ENCODE assay signal across 35 cellular contexts in the genomic region with DNA sequence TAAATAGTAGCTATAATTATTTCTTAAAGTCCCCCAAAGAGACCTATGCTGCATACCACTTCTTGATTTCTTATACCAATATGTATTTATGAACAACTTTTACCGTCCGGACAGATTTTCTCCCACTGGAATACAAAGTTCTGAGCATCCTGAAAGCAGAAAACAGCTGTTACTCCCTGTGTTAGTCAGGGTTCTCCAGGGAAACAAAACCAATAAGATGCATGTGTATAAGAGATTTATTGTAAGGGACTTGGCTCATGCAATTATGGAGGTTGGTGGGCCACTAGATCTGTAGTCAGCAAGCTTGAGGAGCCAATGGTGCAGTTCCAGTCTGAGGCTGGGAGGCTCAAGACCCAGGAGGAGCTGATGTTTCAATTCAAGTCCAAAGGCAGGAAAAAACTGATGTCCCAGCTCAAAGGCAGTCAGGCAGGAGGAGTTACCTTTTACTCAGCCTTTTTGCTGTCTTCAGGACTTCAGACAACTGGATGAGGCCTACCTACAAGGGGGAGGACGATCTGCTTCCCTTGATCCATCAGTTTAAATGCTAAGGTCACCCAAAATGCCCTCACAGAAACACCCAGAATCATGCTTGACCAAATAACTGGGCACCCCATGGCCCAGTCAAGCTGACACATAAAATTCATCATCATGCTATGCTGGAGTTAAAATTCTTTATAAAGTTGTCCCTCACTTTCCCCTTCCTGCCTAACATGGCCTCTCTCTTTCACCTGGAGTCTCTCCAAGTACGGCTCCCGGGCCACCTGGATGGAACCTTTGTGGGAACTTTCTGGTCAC.
"Had no signal": no experiment of that assay in that cellular context is flagged by ENCODE, and none has a peak within 500 bp of the region (broad histone marks: within the 10 kb centered on the region; RNA-seq: fewer than 3 reads in every experiment).

No MANE protein-coding gene starts in this region.

- ATAC-seq: activated CD4-positive, CD25-positive, alpha-beta regulatory T cell treated with anti-CD3 and anti-CD28 coated beads, Interleukin-2, amount 50 U/mL, for 24 hours; activated CD8-positive, alpha-beta memory T cell treated with anti-CD3 and anti-CD28 coated beads, Interleukin-2, amount 10 ng/mL, durations not matched to agents 7 days and 5 days; activated CD8-positive, alpha-beta T cell treated with anti-CD3 and anti-CD28 coated beads, Interleukin-2, amount 10 ng/mL, durations not matched to agents 7 days and 5 days; activated naive CD4-positive, alpha-beta T cell treated with anti-CD3 and anti-CD28 coated beads, Interleukin-2, amount 50 U/mL, for 72 hours; esophagus mucosa; gastroesophageal sphincter; T-helper 17 cell had no signal

- H3K36me3 Mint-ChIP-seq: activated CD4-positive, alpha-beta memory T cell treated with anti-CD3 and anti-CD28 coated beads for 36 hours; activated CD8-positive, alpha-beta memory T cell treated with anti-CD3 and anti-CD28 coated beads, Interleukin-2, amount 10 ng/mL, durations not matched to agents 7 days and 5 days; activated naive CD4-positive, alpha-beta T cell treated with anti-CD3 and anti-CD28 coated beads, Interleukin-2, amount 10 ng/mL, durations not matched to agents 7 days and 5 days; activated naive CD4-positive, alpha-beta T cell treated with anti-CD3 and anti-CD28 coated beads, Interleukin-2, amount 50 U/mL, for 72 hours; activated naive CD8-positive, alpha-beta T cell treated with anti-CD3 and anti-CD28 coated beads, Interleukin-2, amount 10 ng/mL, durations not matched to agents 7 days and 5 days; brain had no signal

- H3K9me3 Mint-ChIP-seq: activated B cell treated with CpG ODN at 0.5 μM for 24 hours; activated CD4-positive, alpha-beta memory T cell treated with anti-CD3 and anti-CD28 coated beads for 36 hours; activated naive CD4-positive, alpha-beta T cell treated with anti-CD3 and anti-CD28 coated beads, Interleukin-2, amount 10 ng/mL, durations not matched to agents 7 days and 5 days; activated naive CD4-positive, alpha-beta T cell treated with anti-CD3 and anti-CD28 coated beads, Interleukin-2, amount 50 U/mL, for 72 hours; activated naive CD8-positive, alpha-beta T cell treated with anti-CD3 and anti-CD28 coated beads, Interleukin-2, amount 10 ng/mL, durations not matched to agents 7 days and 5 days; activated T-helper 1 cell treated with anti-CD3 and anti-CD28 coated beads, Interleukin-12 subunit alpha, Interleukin-12 subunit beta, Interleukin-2, Interleukin-4 antibody, amounts not matched to agents 30 ng/mL and 10 ng/mL and 1 ng/mL, durations not matched to agents 14 hours and 24 hours and 36 hours; activated T-helper 2 cell treated with anti-CD3 and anti-CD28 coated beads, Interferon-gamma antibody, Interleukin-2, Interleukin-4, amounts not matched to agents 10 μg/mL and 5 μg/mL and 100 μg/mL, durations not matched to agents 14 hours and 24 hours and 36 hours; brain; dendritic cell treated with granulocyte-macrophage colony-stimulating factor and Interleukin-4, amounts not matched to agents 40 ng/mL and 50 ng/mL, for 4 days; endodermal cell; T-helper 2 cell treated with Interferon-gamma antibody and Interleukin-4, amounts not matched to agents 5 μg/mL and 100 μg/mL, for 36 hours had no signal

- H3K4me3 ChIP-seq: ascending aorta, breast epithelium, cardiac muscle cell, coronary artery, dorsolateral prefrontal cortex, gastroesophageal sphincter, heart right ventricle had no signal

- H3K36me3 ChIP-seq: ascending aorta, breast epithelium, cardiac muscle cell, gastroesophageal sphincter, heart right ventricle, WERI-Rb-1 had no signal

- H3K27ac ChIP-seq: ascending aorta, breast epithelium, cardiac muscle cell, coronary artery, dorsolateral prefrontal cortex, gastroesophageal sphincter, heart right ventricle, WERI-Rb-1 had no signal

- H3K27me3 ChIP-seq: breast epithelium, cardiac muscle cell had no signal

- H3K9me3 ChIP-seq: ascending aorta, breast epithelium, gastroesophageal sphincter, heart right ventricle had no signal

- H3K27ac Mint-ChIP-seq: activated B cell treated with CpG ODN at 0.5 μM for 24 hours; activated CD4-positive, alpha-beta memory T cell treated with anti-CD3 and anti-CD28 coated beads for 36 hours; activated CD8-positive, alpha-beta memory T cell treated with anti-CD3 and anti-CD28 coated beads, Interleukin-2, amount 10 ng/mL, durations not matched to agents 7 days and 5 days; activated CD8-positive, alpha-beta T cell treated with anti-CD3 and anti-CD28 coated beads, Interleukin-2, amount 10 ng/mL, durations not matched to agents 7 days and 5 days; activated naive CD4-positive, alpha-beta T cell treated with anti-CD3 and anti-CD28 coated beads, Interleukin-2, amount 10 ng/mL, durations not matched to agents 7 days and 5 days; activated naive CD4-positive, alpha-beta T cell treated with anti-CD3 and anti-CD28 coated beads, Interleukin-2, amount 50 U/mL, for 72 hours; activated naive CD8-positive, alpha-beta T cell treated with anti-CD3 and anti-CD28 coated beads, Interleukin-2, amount 10 ng/mL, durations not matched to agents 7 days and 5 days; activated T-helper 1 cell treated with anti-CD3 and anti-CD28 coated beads, Interleukin-12 subunit alpha, Interleukin-12 subunit beta, Interleukin-2, Interleukin-4 antibody, amounts not matched to agents 30 ng/mL and 10 ng/mL and 1 ng/mL, durations not matched to agents 14 hours and 24 hours and 36 hours; activated T-helper 2 cell treated with anti-CD3 and anti-CD28 coated beads, Interferon-gamma antibody, Interleukin-2, Interleukin-4, amounts not matched to agents 10 μg/mL and 5 μg/mL and 100 μg/mL, durations not matched to agents 14 hours and 24 hours and 36 hours; brain; dendritic cell treated with granulocyte-macrophage colony-stimulating factor and Interleukin-4, amounts not matched to agents 40 ng/mL and 50 ng/mL, for 4 days; endodermal cell; T-helper 17 cell; T-helper 2 cell treated with Interferon-gamma antibody and Interleukin-4, amounts not matched to agents 5 μg/mL and 100 μg/mL, for 36 hours had no signal

- H3K4me1 Mint-ChIP-seq: T-helper 17 cell had no signal

- DNase-seq: activated B cell treated with CpG ODN at 0.5 μM for 24 hours; activated CD4-positive, alpha-beta memory T cell treated with anti-CD3 and anti-CD28 coated beads for 36 hours; activated CD4-positive, alpha-beta T cell treated with anti-CD3 and anti-CD28 coated beads for 48 hours; activated CD8-positive, alpha-beta memory T cell treated with anti-CD3 and anti-CD28 coated beads, Interleukin-2, amount 50 U/mL, for 4 hours; activated CD8-positive, alpha-beta T cell treated with anti-CD3 and anti-CD28 coated beads, Interleukin-2, amount 10 ng/mL, durations not matched to agents 7 days and 5 days; activated effector memory CD4-positive, alpha-beta T cell treated with anti-CD3 and anti-CD28 coated beads, Interleukin-2, amount 50 U/mL, for 16 hours; activated naive CD4-positive, alpha-beta T cell treated with anti-CD3 and anti-CD28 coated beads, Interleukin-2, amount 10 ng/mL, durations not matched to agents 7 days and 5 days; activated naive CD8-positive, alpha-beta T cell treated with anti-CD3 and anti-CD28 coated beads, Interleukin-2, amount 10 ng/mL, durations not matched to agents 7 days and 5 days; activated T-cell treated with anti-CD3 and anti-CD28 coated beads, Interleukin-2, amount 50 U/mL, for 1 hour; activated T-cell treated with anti-CD3 and anti-CD28 coated beads, Interleukin-2, amount 50 U/mL, for 48 hours; central memory CD4-positive, alpha-beta T cell; cerebellar nuclear complex; dorsolateral prefrontal cortex; effector memory CD4-positive, alpha-beta T cell; endodermal cell; foreskin melanocyte; heart right ventricle; T-helper 1 cell; T-helper 17 cell; T1000; WERI-Rb-1 had no signal

- H3K4me1 ChIP-seq: ascending aorta, breast epithelium, gastroesophageal sphincter had no signal

- H3K4me3 Mint-ChIP-seq: activated B cell treated with CpG ODN at 0.5 μM for 24 hours; activated CD4-positive, alpha-beta memory T cell treated with anti-CD3 and anti-CD28 coated beads for 36 hours; activated CD8-positive, alpha-beta memory T cell treated with anti-CD3 and anti-CD28 coated beads, Interleukin-2, amount 10 ng/mL, durations not matched to agents 7 days and 5 days; activated CD8-positive, alpha-beta T cell treated with anti-CD3 and anti-CD28 coated beads, Interleukin-2, amount 10 ng/mL, durations not matched to agents 7 days and 5 days; activated naive CD4-positive, alpha-beta T cell treated with anti-CD3 and anti-CD28 coated beads, Interleukin-2, amount 10 ng/mL, durations not matched to agents 7 days and 5 days; activated naive CD8-positive, alpha-beta T cell treated with anti-CD3 and anti-CD28 coated beads, Interleukin-2, amount 10 ng/mL, durations not matched to agents 7 days and 5 days; activated T-helper 1 cell treated with anti-CD3 and anti-CD28 coated beads, Interleukin-12 subunit alpha, Interleukin-12 subunit beta, Interleukin-2, Interleukin-4 antibody, amounts not matched to agents 30 ng/mL and 10 ng/mL and 1 ng/mL, durations not matched to agents 14 hours and 24 hours and 36 hours; brain; dendritic cell treated with granulocyte-macrophage colony-stimulating factor and Interleukin-4, amounts not matched to agents 40 ng/mL and 50 ng/mL, for 4 days; endodermal cell; T-helper 17 cell; T-helper 2 cell treated with Interferon-gamma antibody and Interleukin-4, amounts not matched to agents 5 μg/mL and 100 μg/mL, for 36 hours had no signal
